In the genomic region with DNA sequence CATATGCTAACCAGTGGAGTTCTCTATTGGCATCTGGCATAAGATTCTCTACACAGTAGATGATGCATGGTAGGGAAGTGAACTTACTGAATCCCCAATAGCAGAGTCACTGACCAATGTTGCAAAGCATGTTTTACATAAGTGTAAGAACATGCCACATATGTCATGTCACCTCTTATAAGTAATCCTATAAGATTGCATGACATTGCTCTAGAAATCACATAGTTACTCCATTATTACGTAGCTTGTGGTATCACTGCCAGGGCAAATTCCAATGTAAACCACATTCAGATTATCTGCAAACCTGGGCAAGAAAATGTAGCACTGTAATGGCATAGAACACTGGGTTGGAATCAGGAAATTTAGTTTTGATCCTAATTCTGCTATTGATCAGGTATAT, we compare ENCODE assay signal across 19 cellular contexts.
"Had no signal": no experiment of that assay in that cellular context is flagged by ENCODE, and none has a peak within 500 bp of the region (broad histone marks: within the 10 kb centered on the region; RNA-seq: fewer than 3 reads in every experiment).

No MANE protein-coding gene starts in this region.

- DNase-seq: activated CD4-positive, alpha-beta T cell treated with anti-CD3 and anti-CD28 coated beads, Interleukin-2, amount 50 U/mL, for 1 hour; activated CD4-positive, CD25-positive, alpha-beta regulatory T cell treated with anti-CD3 and anti-CD28 coated beads, Interleukin-2, amount 50 U/mL, for 72 hours; activated CD8-positive, alpha-beta T cell treated with anti-CD3 and anti-CD28 coated beads, Interleukin-2, amount 10 ng/mL, durations not matched to agents 7 days and 5 days; activated gamma-delta T cell treated with Interleukin-2 at 50 U/mL for 16 hours; activated T-cell treated with anti-CD3 and anti-CD28 coated beads, Interleukin-2, amount 50 U/mL, for 1 hour; colonic mucosa; left cardiac atrium; pancreas; right cardiac atrium; stimulated activated CD4-positive, alpha-beta T cell treated with anti-CD3 and anti-CD28 coated beads, Interleukin-4, amount 100 ng/mL, for 24 hours; stimulated activated naive CD4-positive, alpha-beta T cell treated with Interleukin-2 at 50 U/mL for 16 hours; T-cell; upper lobe of left lung; WERI-Rb-1 had no signal

- H3K4me3 ChIP-seq: ascending aorta, breast epithelium, colonic mucosa, pancreas, thoracic aorta, upper lobe of left lung had no signal

- H3K27ac ChIP-seq: ascending aorta, breast epithelium, colonic mucosa, neutrophil, pancreas, thoracic aorta, upper lobe of left lung, WERI-Rb-1 had no signal

- H3K27me3 ChIP-seq: ascending aorta, breast epithelium, colonic mucosa, pancreas, upper lobe of left lung had no signal

- H3K4me1 ChIP-seq: ascending aorta, breast epithelium, colonic mucosa, upper lobe of left lung had no signal

- H3K9me3 ChIP-seq: ascending aorta, breast epithelium, colonic mucosa, neutrophil, pancreas, thoracic aorta, upper lobe of left lung had no signal

- H3K36me3 ChIP-seq: breast epithelium, colonic mucosa, neutrophil, pancreas, thoracic aorta, upper lobe of left lung, WERI-Rb-1 had no signal

- ATAC-seq: activated CD8-positive, alpha-beta T cell treated with anti-CD3 and anti-CD28 coated beads, Interleukin-2, amount 10 ng/mL, durations not matched to agents 7 days and 5 days; left cardiac atrium; natural killer cell treated with Interleukin-12 subunit alpha and Interleukin-12 subunit beta and Interleukin-15 and Interleukin-18, amount 100 ng/mL, for 72 hours; pancreas; right cardiac atrium; T-cell had no signal
